1 cellular context compared by ENCODE assay signal in the genomic region with DNA sequence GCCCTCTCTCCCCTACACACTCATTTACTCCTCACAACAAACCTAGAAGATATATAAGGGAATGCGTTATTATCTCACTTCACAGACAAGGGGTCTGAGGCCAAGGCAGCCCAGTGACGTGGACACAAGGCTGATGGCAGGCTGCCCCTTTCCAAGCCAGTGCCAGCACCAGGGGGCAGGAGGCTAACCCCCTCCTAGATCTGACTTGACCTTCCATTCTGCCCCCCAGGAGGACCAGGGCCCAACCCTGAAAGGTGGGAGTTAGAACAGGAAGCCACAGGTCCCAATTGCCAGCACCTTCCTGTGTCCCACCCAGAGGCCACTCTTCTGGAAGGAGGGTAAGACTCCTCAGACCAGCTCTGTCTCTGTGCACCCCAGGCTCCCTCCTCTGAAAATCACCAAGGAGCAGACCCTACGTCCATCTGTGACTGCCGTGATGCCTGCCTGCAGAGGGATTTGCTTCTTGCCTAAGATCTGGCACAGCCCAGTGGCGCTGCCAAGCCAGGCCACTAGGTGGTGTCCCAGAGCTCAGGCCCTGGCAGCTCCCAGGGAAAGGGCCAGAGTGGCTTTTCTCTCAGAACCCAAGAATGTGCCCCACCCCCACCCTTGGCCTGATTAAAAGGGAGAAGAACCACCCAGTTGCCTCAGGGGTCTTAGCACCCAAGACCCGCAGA.
TF ChIP-seq lines count a peak whose summit lies in the region.

No MANE protein-coding gene starts in this region.

TF ChIP-seq in HEK293, 187 proteins besides CTCF, POLR2A, EP300 and RAD21 (continued from another document):
- TF ChIP-seq, protein P1, sequence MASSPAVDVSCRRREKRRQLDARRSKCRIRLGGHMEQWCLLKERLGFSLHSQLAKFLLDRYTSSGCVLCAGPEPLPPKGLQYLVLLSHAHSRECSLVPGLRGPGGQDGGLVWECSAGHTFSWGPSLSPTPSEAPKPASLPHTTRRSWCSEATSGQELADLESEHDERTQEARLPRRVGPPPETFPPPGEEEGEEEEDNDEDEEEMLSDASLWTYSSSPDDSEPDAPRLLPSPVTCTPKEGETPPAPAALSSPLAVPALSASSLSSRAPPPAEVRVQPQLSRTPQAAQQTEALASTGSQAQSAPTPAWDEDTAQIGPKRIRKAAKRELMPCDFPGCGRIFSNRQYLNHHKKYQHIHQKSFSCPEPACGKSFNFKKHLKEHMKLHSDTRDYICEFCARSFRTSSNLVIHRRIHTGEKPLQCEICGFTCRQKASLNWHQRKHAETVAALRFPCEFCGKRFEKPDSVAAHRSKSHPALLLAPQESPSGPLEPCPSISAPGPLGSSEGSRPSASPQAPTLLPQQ (tag by site-specific recombination; IDR thresholded peaks at IDR 0.05): no peak
- peak; percentile 63 for TF ChIP-seq ZNF654 (tag by site-specific recombination; IDR thresholded peaks at IDR 0.05; ENCODE audit: low read depth)
- TF ChIP-seq OVOL3 (tag by site-specific recombination; IDR thresholded peaks at IDR 0.05): 0 out of 2 replicates have a peak, but pooled peaks have one; percentile 7
- no peak for TF ChIP-seq ZNF214 (tag by site-specific recombination; IDR thresholded peaks at IDR 0.05; ENCODE audit: borderline replicate concordance)
- peak; percentile 21; the same call in 1 of the 2 replicates for TF ChIP-seq ZXDB (tag by site-specific recombination; IDR thresholded peaks at IDR 0.05)
- TF ChIP-seq SALL2 (tag by site-specific recombination; IDR thresholded peaks at IDR 0.05; ENCODE audit: borderline replicate concordance): no peak
- TF ChIP-seq ZNF24 (tag by site-specific recombination; IDR thresholded peaks at IDR 0.05): no peak
- TF ChIP-seq, protein P2, sequence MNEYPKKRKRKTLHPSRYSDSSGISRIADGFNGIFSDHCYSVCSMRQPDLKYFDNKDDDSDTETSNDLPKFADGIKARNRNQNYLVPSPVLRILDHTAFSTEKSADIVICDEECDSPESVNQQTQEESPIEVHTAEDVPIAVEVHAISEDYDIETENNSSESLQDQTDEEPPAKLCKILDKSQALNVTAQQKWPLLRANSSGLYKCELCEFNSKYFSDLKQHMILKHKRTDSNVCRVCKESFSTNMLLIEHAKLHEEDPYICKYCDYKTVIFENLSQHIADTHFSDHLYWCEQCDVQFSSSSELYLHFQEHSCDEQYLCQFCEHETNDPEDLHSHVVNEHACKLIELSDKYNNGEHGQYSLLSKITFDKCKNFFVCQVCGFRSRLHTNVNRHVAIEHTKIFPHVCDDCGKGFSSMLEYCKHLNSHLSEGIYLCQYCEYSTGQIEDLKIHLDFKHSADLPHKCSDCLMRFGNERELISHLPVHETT (tag by site-specific recombination; IDR thresholded peaks at IDR 0.05): 0 out of 2 replicates have a peak, but pooled peaks have one; percentile 26
- no peak for TF ChIP-seq ZNF426 (tag by site-specific recombination; IDR thresholded peaks at IDR 0.05)
- TF ChIP-seq GLIS2 (tag by site-specific recombination; IDR thresholded peaks at IDR 0.05): no peak
- no peak for TF ChIP-seq ZIC2 (tag by site-specific recombination; IDR thresholded peaks at IDR 0.05)
- TF ChIP-seq SCRT2 (tag by site-specific recombination; IDR thresholded peaks at IDR 0.05): peak; percentile 84
- peak; percentile 85; the same call in 1 of the 2 replicates for TF ChIP-seq ZNF2 (tag by site-specific recombination; IDR thresholded peaks at IDR 0.05)
- no peak for TF ChIP-seq ZNF394 (tag by site-specific recombination; IDR thresholded peaks at IDR 0.05; ENCODE audit: borderline replicate concordance)
- TF ChIP-seq BCL11A (tag by site-specific recombination; IDR thresholded peaks at IDR 0.05; ENCODE audit: low read depth): no peak
- TF ChIP-seq, protein P3, sequence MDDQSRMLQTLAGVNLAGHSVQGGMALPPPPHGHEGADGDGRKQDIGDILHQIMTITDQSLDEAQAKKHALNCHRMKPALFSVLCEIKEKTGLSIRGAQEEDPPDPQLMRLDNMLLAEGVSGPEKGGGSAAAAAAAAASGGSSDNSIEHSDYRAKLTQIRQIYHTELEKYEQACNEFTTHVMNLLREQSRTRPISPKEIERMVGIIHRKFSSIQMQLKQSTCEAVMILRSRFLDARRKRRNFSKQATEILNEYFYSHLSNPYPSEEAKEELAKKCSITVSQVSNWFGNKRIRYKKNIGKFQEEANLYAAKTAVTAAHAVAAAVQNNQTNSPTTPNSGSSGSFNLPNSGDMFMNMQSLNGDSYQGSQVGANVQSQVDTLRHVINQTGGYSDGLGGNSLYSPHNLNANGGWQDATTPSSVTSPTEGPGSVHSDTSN (CRISPR knock-in tag; IDR thresholded peaks at IDR 0.05): peak; percentile 59; the same call in 1 of the 2 replicates
- TF ChIP-seq PRDM1 (tag by site-specific recombination; IDR thresholded peaks at IDR 0.05): peak; percentile 81
- TF ChIP-seq, protein P4, sequence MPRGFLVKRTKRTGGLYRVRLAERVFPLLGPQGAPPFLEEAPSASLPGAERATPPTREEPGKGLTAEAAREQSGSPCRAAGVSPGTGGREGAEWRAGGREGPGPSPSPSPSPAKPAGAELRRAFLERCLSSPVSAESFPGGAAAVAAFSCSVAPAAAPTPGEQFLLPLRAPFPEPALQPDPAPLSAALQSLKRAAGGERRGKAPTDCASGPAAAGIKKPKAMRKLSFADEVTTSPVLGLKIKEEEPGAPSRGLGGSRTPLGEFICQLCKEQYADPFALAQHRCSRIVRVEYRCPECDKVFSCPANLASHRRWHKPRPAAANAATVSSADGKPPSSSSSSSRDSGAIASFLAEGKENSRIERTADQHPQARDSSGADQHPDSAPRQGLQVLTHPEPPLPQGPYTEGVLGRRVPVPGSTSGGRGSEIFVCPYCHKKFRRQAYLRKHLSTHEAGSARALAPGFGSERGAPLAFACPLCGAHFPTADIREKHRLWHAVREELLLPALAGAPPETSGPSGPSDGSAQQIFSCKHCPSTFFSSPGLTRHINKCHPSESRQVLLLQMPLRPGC (tag by site-specific recombination; IDR thresholded peaks at IDR 0.05): no peak
- TF ChIP-seq ZFP37 (tag by site-specific recombination; IDR thresholded peaks at IDR 0.05): peak; percentile 85
- TF ChIP-seq HOXC10 (CRISPR knock-in tag; IDR thresholded peaks at IDR 0.05): no peak
- no peak for TF ChIP-seq ZNF707 (tag by site-specific recombination; IDR thresholded peaks at IDR 0.05)
- TF ChIP-seq, protein P5, sequence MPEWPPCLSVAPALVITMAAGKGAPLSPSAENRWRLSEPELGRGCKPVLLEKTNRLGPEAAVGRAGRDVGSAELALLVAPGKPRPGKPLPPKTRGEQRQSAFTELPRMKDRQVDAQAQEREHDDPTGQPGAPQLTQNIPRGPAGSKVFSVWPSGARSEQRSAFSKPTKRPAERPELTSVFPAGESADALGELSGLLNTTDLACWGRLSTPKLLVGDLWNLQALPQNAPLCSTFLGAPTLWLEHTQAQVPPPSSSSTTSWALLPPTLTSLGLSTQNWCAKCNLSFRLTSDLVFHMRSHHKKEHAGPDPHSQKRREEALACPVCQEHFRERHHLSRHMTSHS (tag by site-specific recombination; IDR thresholded peaks at IDR 0.05): no peak
- TF ChIP-seq FEZF1 (tag by site-specific recombination; IDR thresholded peaks at IDR 0.05): no peak
